In genomic region chr5:96785719-96786118, GRCh38 we compare ENCODE assay signal across 22 cellular contexts. TPM values are rescaled to one million over a fixed set of nuclear protein-coding genes. Genes with fewer than 3 reads are reported as not detected.
DNase-seq lines count a peak whose midpoint lies in the region; ATAC-seq, FAIRE-seq and TF ChIP-seq lines count a peak whose summit lies in the region.
"Had no signal": no experiment of that assay in that cellular context is flagged by ENCODE, and none has a peak within 500 bp of the region (broad histone marks: within the 10 kb centered on the region; RNA-seq: fewer than 3 reads in every experiment).

No MANE protein-coding gene starts in this region.

- intact Hi-C loops in ovary (cut with DNase I): no loop called here

- H3K27me3 ChIP-seq in ovary: no peaks in the 10 kb centered on the region
- H3K27me3 ChIP-seq: right lobe of liver, uterus had no signal

- TF ChIP-seq CTCF in ovary (IDR thresholded peaks at IDR 0.05): no peak

- no peak overlapping the region for H3K4me3 Mint-ChIP-seq in activated T-cell treated with anti-CD3 and anti-CD28 coated beads, Interleukin-2, amount 50 U/mL, for 72 hours
- H3K4me3 Mint-ChIP-seq in T-helper 17 cell: no peak overlapping the region
- no peak overlapping the region for H3K4me3 Mint-ChIP-seq in stimulated activated effector memory CD8-positive, alpha-beta T cell treated with anti-CD3 and anti-CD28 coated beads, Interleukin-12 subunit alpha, Interleukin-12 subunit beta, amount 100 ng/mL, for 72 hours
- H3K4me3 Mint-ChIP-seq: activated CD4-positive, alpha-beta T cell treated with anti-CD3 and anti-CD28 coated beads for 36 hours had no signal

- H3K4me1 Mint-ChIP-seq in activated T-cell treated with anti-CD3 and anti-CD28 coated beads, Interleukin-2, amount 50 U/mL, for 72 hours (ENCODE audit: low read depth): peaks cover 10% of the 10 kb centered on the region
- peaks cover 10% of the 10 kb centered on the region for H3K4me1 Mint-ChIP-seq in T-helper 17 cell
- peaks cover 7% of the 10 kb centered on the region for H3K4me1 Mint-ChIP-seq in stimulated activated effector memory CD8-positive, alpha-beta T cell treated with anti-CD3 and anti-CD28 coated beads, Interleukin-12 subunit alpha, Interleukin-12 subunit beta, amount 100 ng/mL, for 72 hours

- no peak for DNase-seq in activated T-cell treated with anti-CD3 and anti-CD28 coated beads, Interleukin-2, amount 50 U/mL, for 72 hours
- no peak for DNase-seq in activated T-cell treated with anti-CD3 and anti-CD28 coated beads, Interleukin-2, amount 50 U/mL, for 1 hour
- peak; percentile 72 for DNase-seq in NCI-H1436 treated with DMSO at 0.1 percent for 48 hours (lab: John Stamatoyannopoulos, UW)
- no peak for DNase-seq in T-helper 17 cell
- no peak for DNase-seq in stimulated activated effector memory CD8-positive, alpha-beta T cell treated with anti-CD3 and anti-CD28 coated beads, Interleukin-12 subunit alpha, Interleukin-12 subunit beta, amount 100 ng/mL, for 72 hours (ENCODE audit: low spot score in 2 of 2)
- no peak for DNase-seq in ovary
- no peak for DNase-seq in ecto neural progenitor cell (ENCODE audit: low spot score)
- no peak for DNase-seq in RCC 7860 (ENCODE audit: low spot score)
- DNase-seq: activated CD4-positive, alpha-beta T cell treated with anti-CD3 and anti-CD28 coated beads for 36 hours; activated CD8-positive, alpha-beta memory T cell treated with anti-CD3 and anti-CD28 coated beads, Interleukin-2, amount 50 U/mL, for 48 hours; cerebellar nuclear complex; GDM1; kidney; mammary epithelial cell; NCI-H1694; NCI-H510A; right lobe of liver; uterus had no signal

- H3K27ac Mint-ChIP-seq in activated T-cell treated with anti-CD3 and anti-CD28 coated beads, Interleukin-2, amount 50 U/mL, for 72 hours: peak overlapping the region; percentile 91
- H3K27ac Mint-ChIP-seq in T-helper 17 cell: peak overlapping the region; percentile 37
- peak overlapping the region; percentile 45 for H3K27ac Mint-ChIP-seq in stimulated activated effector memory CD8-positive, alpha-beta T cell treated with anti-CD3 and anti-CD28 coated beads, Interleukin-12 subunit alpha, Interleukin-12 subunit beta, amount 100 ng/mL, for 72 hours

- H3K9me3 Mint-ChIP-seq in activated T-cell treated with anti-CD3 and anti-CD28 coated beads, Interleukin-2, amount 50 U/mL, for 72 hours: no peaks in the 10 kb centered on the region
- no peaks in the 10 kb centered on the region for H3K9me3 Mint-ChIP-seq in stimulated activated effector memory CD8-positive, alpha-beta T cell treated with anti-CD3 and anti-CD28 coated beads, Interleukin-12 subunit alpha, Interleukin-12 subunit beta, amount 100 ng/mL, for 72 hours

- H3K36me3 ChIP-seq in ovary: no peaks in the 10 kb centered on the region
- H3K36me3 ChIP-seq: uterus had no signal

- no peak for ATAC-seq in activated T-cell treated with anti-CD3 and anti-CD28 coated beads, Interleukin-2, amount 50 U/mL, for 72 hours (replicated peaks in 1 of 2)
- no peak for ATAC-seq in T-helper 17 cell
- no peak for ATAC-seq in stimulated activated effector memory CD8-positive, alpha-beta T cell treated with anti-CD3 and anti-CD28 coated beads, Interleukin-12 subunit alpha, Interleukin-12 subunit beta, amount 100 ng/mL, for 72 hours
- ATAC-seq: A549; activated CD4-positive, alpha-beta T cell treated with anti-CD3 and anti-CD28 coated beads for 36 hours; right lobe of liver had no signal

- WGBS in ovary, 3 donors: 69 to 80% (median 73%) methylated on average over 7 of the region's 7 CpGs

- no peaks in the 10 kb centered on the region for H3K4me1 ChIP-seq in ovary (ENCODE audit: insufficient read depth)

- H3K27ac ChIP-seq in ovary: no peak overlapping the region
- H3K27ac ChIP-seq: A549, HL-60, parathyroid adenoma, right lobe of liver, uterus had no signal

- TF ChIP-seq EP300 in ovary (IDR thresholded peaks at IDR 0.05): no peak

- H3K4me3 ChIP-seq in ovary: no peak overlapping the region
- H3K4me3 ChIP-seq: A549, right lobe of liver, uterus had no signal

- FAIRE-seq in RCC 7860 (lab: Jason Lieb, UNC): no peak
- FAIRE-seq: frontal cortex, kidney had no signal

- peaks cover 6 to 52% of the 10 kb centered on the region in 2 donors for H3K36me3 Mint-ChIP-seq in activated T-cell treated with anti-CD3 and anti-CD28 coated beads, Interleukin-2, amount 50 U/mL, for 72 hours (ENCODE audit: insufficient read depth in 2 of 2)
- peaks cover 2% of the 10 kb centered on the region for H3K36me3 Mint-ChIP-seq in T-helper 17 cell (ENCODE audit: low read depth)
- H3K36me3 Mint-ChIP-seq in stimulated activated effector memory CD8-positive, alpha-beta T cell treated with anti-CD3 and anti-CD28 coated beads, Interleukin-12 subunit alpha, Interleukin-12 subunit beta, amount 100 ng/mL, for 72 hours: peaks cover 100% of the 10 kb centered on the region

- no peaks in the 10 kb centered on the region for H3K27me3 Mint-ChIP-seq in activated T-cell treated with anti-CD3 and anti-CD28 coated beads, Interleukin-2, amount 50 U/mL, for 72 hours (ENCODE audit: low read depth)
- no peaks in the 10 kb centered on the region for H3K27me3 Mint-ChIP-seq in T-helper 17 cell
- H3K27me3 Mint-ChIP-seq: activated CD4-positive, alpha-beta T cell treated with anti-CD3 and anti-CD28 coated beads for 36 hours had no signal

- TF ChIP-seq POLR2A in ovary (IDR thresholded peaks at IDR 0.05): no peak

- H3K9me3 ChIP-seq in T-helper 17 cell (ENCODE audit: control insufficient read depth, low read length, poor library complexity, severe bottlenecking) (no peaks in the 10 kb centered on the region), ovary (no peaks in the 10 kb centered on the region)
- H3K9me3 ChIP-seq: A549, right lobe of liver, uterus had no signal

RNA-seq across cellular contexts. Expression of gene ERAP1, which starts 22.0 kb away (rescaled TPM):
- total RNA-seq in activated T-cell treated with anti-CD3 and anti-CD28 coated beads, Interleukin-2, amount 50 U/mL, for 72 hours: 100 to 1,000 TPM in 1 of 2 donors, 10 to 100 TPM in 1; 91.3 to 105 TPM
- total RNA-seq in T-helper 17 cell: 10 to 100 TPM; 70.4 to 79.1 TPM
- 10 to 100 TPM; 18.6 to 57.7 (median 40.6) TPM for total RNA-seq in ovary
- polyA plus RNA-seq in ovary: 10 to 100 TPM; 12.5 to 50.1 TPM

Comparison
In these comparisons a context has a peak if more than half of its experiments do, and no peak if none do; other contexts are left out.
1. H3K27ac Mint-ChIP-seq: peak in every context shown above with its lines; median percentile 91 in activated T-cell treated with anti-CD3 and anti-CD28 coated beads, Interleukin-2, amount 50 U/mL, for 72 hours; 45 in stimulated activated effector memory CD8-positive, alpha-beta T cell treated with anti-CD3 and anti-CD28 coated beads, Interleukin-12 subunit alpha, Interleukin-12 subunit beta, amount 100 ng/mL, for 72 hours; 37 in T-helper 17 cell.